Comparison of ENCODE assay signal across 8 cellular contexts in genomic region chr4:6855692-6856297, GRCh38. TPM values are rescaled to one million over a fixed set of nuclear protein-coding genes. Genes with fewer than 3 reads are reported as not detected.
DNase-seq lines count a peak whose midpoint lies in the region; ATAC-seq and TF ChIP-seq lines count a peak whose summit lies in the region.

No MANE protein-coding gene starts in this region.

- peaks cover 11% of the 10 kb centered on the region for H3K9me3 Mint-ChIP-seq in activated naive CD4-positive, alpha-beta T cell treated with anti-CD3 and anti-CD28 coated beads for 36 hours
- H3K9me3 Mint-ChIP-seq in HFFc6 = peaks cover 5% of the 10 kb centered on the region; the same call in 1 of the 2 replicates
- H3K9me3 Mint-ChIP-seq in activated naive CD8-positive, alpha-beta T cell treated with anti-CD3 and anti-CD28 coated beads, Interleukin-2, amount 50 U/mL, for 24 hours = peaks cover 4% of the 10 kb centered on the region
- peaks cover 3% of the 10 kb centered on the region for H3K9me3 Mint-ChIP-seq in mesothelial cell of epicardium

- ATAC-seq in activated naive CD8-positive, alpha-beta T cell treated with anti-CD3 and anti-CD28 coated beads, Interleukin-2, amount 50 U/mL, for 24 hours = peak; percentile 96

- H3K27me3 Mint-ChIP-seq in activated naive CD4-positive, alpha-beta T cell treated with anti-CD3 and anti-CD28 coated beads for 36 hours (ENCODE audit: low read depth) = no peaks in the 10 kb centered on the region
- H3K27me3 Mint-ChIP-seq in HFFc6 (ENCODE audit: insufficient read depth) = peaks cover 2% of the 10 kb centered on the region
- no peaks in the 10 kb centered on the region for H3K27me3 Mint-ChIP-seq in activated naive CD8-positive, alpha-beta T cell treated with anti-CD3 and anti-CD28 coated beads, Interleukin-2, amount 50 U/mL, for 24 hours
- no peaks in the 10 kb centered on the region for H3K27me3 Mint-ChIP-seq in mesothelial cell of epicardium (ENCODE audit: low read depth)

- no peak overlapping the region for H3K4me3 Mint-ChIP-seq in activated naive CD4-positive, alpha-beta T cell treated with anti-CD3 and anti-CD28 coated beads for 36 hours
- H3K4me3 Mint-ChIP-seq in HFFc6 = peak overlapping the region; percentile 63
- peak overlapping the region; percentile 44 for H3K4me3 Mint-ChIP-seq in activated naive CD8-positive, alpha-beta T cell treated with anti-CD3 and anti-CD28 coated beads, Interleukin-2, amount 50 U/mL, for 24 hours
- no peak overlapping the region for H3K4me3 Mint-ChIP-seq in mesothelial cell of epicardium

- H3K4me1 Mint-ChIP-seq in activated naive CD4-positive, alpha-beta T cell treated with anti-CD3 and anti-CD28 coated beads for 36 hours (ENCODE audit: low read depth) = peaks cover 25% of the 10 kb centered on the region
- H3K4me1 Mint-ChIP-seq in HFFc6 (ENCODE audit: low read depth) (peaks cover 15% of the 10 kb centered on the region), mesothelial cell of epicardium (peaks cover 9% of the 10 kb centered on the region)
- H3K4me1 Mint-ChIP-seq in activated naive CD8-positive, alpha-beta T cell treated with anti-CD3 and anti-CD28 coated beads, Interleukin-2, amount 50 U/mL, for 24 hours = peaks cover 31% of the 10 kb centered on the region

- H3K27ac Mint-ChIP-seq in activated naive CD4-positive, alpha-beta T cell treated with anti-CD3 and anti-CD28 coated beads for 36 hours = peak overlapping the region; percentile 85
- peak overlapping the region; percentile 94 for H3K27ac Mint-ChIP-seq in HFFc6
- peak overlapping the region; percentile 94 for H3K27ac Mint-ChIP-seq in activated naive CD8-positive, alpha-beta T cell treated with anti-CD3 and anti-CD28 coated beads, Interleukin-2, amount 50 U/mL, for 24 hours
- peak overlapping the region; percentile 48 for H3K27ac Mint-ChIP-seq in mesothelial cell of epicardium

- intact Hi-C loops in activated naive CD4-positive, alpha-beta T cell treated with anti-CD3 and anti-CD28 coated beads for 36 hours (cut with micrococcal nuclease) = loop anchor here (1.0 kb wide), 1 partner anchor 73 kb away; the partner anchor contains the start of gene KIAA0232

- CTCF ChIA-PET in activated naive CD4-positive, alpha-beta T cell treated with anti-CD3 and anti-CD28 coated beads for 36 hours (lab: Charles Lee) = interaction anchor here (2.0 kb wide), 1 partner anchor 17 kb away, joined by 10 read pairs; no protein-coding TSS in a partner anchor

- DNase-seq in activated naive CD4-positive, alpha-beta T cell treated with anti-CD3 and anti-CD28 coated beads for 36 hours = peak; percentile 65
- no peak for DNase-seq in activated naive CD4-positive, alpha-beta T cell treated with anti-CD3 and anti-CD28 coated beads, Interleukin-2, amount 50 U/mL, for 16 hours
- DNase-seq in HFFc6 (peak; percentile 76), NCI-H1105 (lab: John Stamatoyannopoulos, UW) (peak; percentile 29), mesothelial cell of epicardium (ENCODE audit: low spot score in 2 of 2, unreplicated experiment in 2 of 2) (no peak), NCI-H1092 (lab: John Stamatoyannopoulos, UW) (no peak), occipital lobe (lab: John Stamatoyannopoulos, UW) (no peak)
- peak; percentile 13 for DNase-seq in activated naive CD8-positive, alpha-beta T cell treated with anti-CD3 and anti-CD28 coated beads, Interleukin-2, amount 50 U/mL, for 24 hours

- H3K36me3 Mint-ChIP-seq in activated naive CD4-positive, alpha-beta T cell treated with anti-CD3 and anti-CD28 coated beads for 36 hours (ENCODE audit: low read depth) = peaks cover 42% of the 10 kb centered on the region
- H3K36me3 Mint-ChIP-seq in HFFc6 (ENCODE audit: low read depth) (peaks cover 37% of the 10 kb centered on the region), mesothelial cell of epicardium (peaks cover 34% of the 10 kb centered on the region)
- H3K36me3 Mint-ChIP-seq in activated naive CD8-positive, alpha-beta T cell treated with anti-CD3 and anti-CD28 coated beads, Interleukin-2, amount 50 U/mL, for 24 hours (ENCODE audit: low read depth) = peaks cover 47% of the 10 kb centered on the region

- TF ChIP-seq CTCF in HFFc6 (IDR thresholded peaks at IDR 0.05) (no peak), mesothelial cell of epicardium (IDR thresholded peaks at IDR 0.05; ENCODE audit: unreplicated experiment) (no peak)

RNA-seq across cellular contexts. Expression of gene TBC1D14, which starts 53.8 kb away (rescaled TPM):
- total RNA-seq in activated naive CD4-positive, alpha-beta T cell treated with anti-CD3 and anti-CD28 coated beads for 36 hours = 10 to 100 TPM; 23.6 to 24.6 TPM
- 10 to 100 TPM; 23.3 to 32.5 (median 27.9) TPM for total RNA-seq in HFFc6 (2021; fragmentation: NEBNext Ultra II Directional; extraction: Animal tissue kit (Norgen Biotek cat#: 25700))
- total RNA-seq in mesothelial cell of epicardium = 54.5 to 58.2 TPM (median 56.3 TPM) in 3 replicates
- 213 TPM for total RNA-seq in occipital lobe

Comparison
In these comparisons a context has a peak if more than half of its experiments do, and no peak if none do; other contexts are left out.
1. DNase-seq: peak in activated naive CD4-positive, alpha-beta T cell treated with anti-CD3 and anti-CD28 coated beads for 36 hours (single experiment), HFFc6 (single experiment), NCI-H1105 (single experiment) and activated naive CD8-positive, alpha-beta T cell treated with anti-CD3 and anti-CD28 coated beads, Interleukin-2, amount 50 U/mL, for 24 hours (single experiment); none in activated naive CD4-positive, alpha-beta T cell treated with anti-CD3 and anti-CD28 coated beads, Interleukin-2, amount 50 U/mL, for 16 hours (single experiment), mesothelial cell of epicardium (0 of 2), NCI-H1092 (single experiment) and occipital lobe (single experiment).
2. H3K4me3 Mint-ChIP-seq: peak in HFFc6 (single experiment) and activated naive CD8-positive, alpha-beta T cell treated with anti-CD3 and anti-CD28 coated beads, Interleukin-2, amount 50 U/mL, for 24 hours (single experiment); none in activated naive CD4-positive, alpha-beta T cell treated with anti-CD3 and anti-CD28 coated beads for 36 hours (single experiment) and mesothelial cell of epicardium (single experiment).
3. Peak in every context shown above with its lines, with median percentiles within 50 percentile points of each other: H3K27ac Mint-ChIP-seq.